16 cellular contexts compared by ENCODE assay signal in genomic region chr6:149842331-149842730, GRCh38. TPM values are rescaled to one million over a fixed set of nuclear protein-coding genes. Genes with fewer than 3 reads are reported as not detected.
DNase-seq lines count a peak whose midpoint lies in the region; ATAC-seq, FAIRE-seq and TF ChIP-seq lines count a peak whose summit lies in the region.
"Had no signal": no experiment of that assay in that cellular context is flagged by ENCODE, and none has a peak within 500 bp of the region (broad histone marks: within the 10 kb centered on the region; RNA-seq: fewer than 3 reads in every experiment).

No MANE protein-coding gene starts in this region.

- H4K91ac ChIP-seq in IMR-90 (ENCODE audit: insufficient read depth, low read depth, low read length), result peak overlapping the region; percentile 78

- H3K27ac ChIP-seq in IMR-90 (ENCODE audit: insufficient read depth, low read length) (no peak overlapping the region), RWPE1 (peak overlapping the region; percentile 44; the same call in 1 of the 2 replicates), small intestine (ENCODE audit: low read depth in 1 of 2, low read length in 1 of 2) (no peak overlapping the region)
- H3K27ac ChIP-seq in CD8-positive, alpha-beta memory T cell (ENCODE audit: low read depth, low read length), result no peak overlapping the region
- H3K27ac ChIP-seq: BLaER1, GM23248 had no signal

- no peak overlapping the region for H2AK9ac ChIP-seq in IMR-90 (replicated peaks; ENCODE audit: low read depth, low read length, poor library complexity)

- no peak overlapping the region for H3K4me2 ChIP-seq in IMR-90 (ENCODE audit: low read depth, low read length)
- H3K4me2 ChIP-seq: BLaER1 had no signal

- no peak for TF ChIP-seq RAD21 in IMR-90 (IDR thresholded peaks at IDR 0.05; ENCODE audit: low read length)

- ATAC-seq in IMR-90 (ENCODE audit: low read depth) (no peak), HG03039 (IDR thresholded peaks at IDR 0.05; ENCODE audit: unreplicated experiment) (no peak)
- ATAC-seq: HCT116 had no signal

- no peak for TF ChIP-seq POLR2A in IMR-90 (IDR thresholded peaks at IDR 0.05; ENCODE audit: low read depth, low read length)

- no peak for TF ChIP-seq CTCF in IMR-90 (conservative IDR thresholded peaks at IDR 0.05; ENCODE audit: low read depth, low read length)
- TF ChIP-seq CTCF in RWPE1 (conservative IDR thresholded peaks at IDR 0.05; ENCODE audit: low read depth), result no peak

- DNase-seq in NCI-H1417 (lab: John Stamatoyannopoulos, UW) (peak in 2 of 3 experiments; percentile 36 to 67), NCI-H1417 treated with DMSO at 0.1 percent for 48 hours (lab: John Stamatoyannopoulos, UW) (no peak), IMR-90 (no peak), RWPE1 (ENCODE audit: low spot score) (no peak), small intestine (peak; percentile 65), UCSD-AML1 (lab: John Stamatoyannopoulos, UW; ENCODE audit: unreplicated experiment) (no peak)
- no peak for DNase-seq in CD8-positive, alpha-beta memory T cell
- DNase-seq: 8988T, AML-193, DMS153, GF-D8, GM23248 had no signal

- no peak overlapping the region for H3K18ac ChIP-seq in IMR-90 (ENCODE audit: low read depth, low read length)

- no peak overlapping the region; the same call in 1 of the 2 replicates for H3K56ac ChIP-seq in IMR-90 (ENCODE audit: extremely low read depth, insufficient read depth, low read length)

- 100% methylated on average over 1 of the region's 7 CpGs; no CpG with 5 or more reads in 1 of the 2 experiments for WGBS in IMR-90 (ENCODE audit: extremely low coverage in 2 of 2, insufficient read length in 1 of 2), 2 experiments
- WGBS in small intestine, 3 donors, result 25 to 66% (median 44%) methylated on average over 7 of the region's 7 CpGs

- peaks cover 7 to 43% of the 10 kb centered on the region in 2 donors for H3K27me3 Mint-ChIP-seq in CD8-positive, alpha-beta memory T cell

- no peaks in the 10 kb centered on the region for H3K9me3 Mint-ChIP-seq in CD8-positive, alpha-beta memory T cell

- intact Hi-C loops in IMR-90 (cut with micrococcal nuclease), result no loop called here

- no peak overlapping the region for H2BK5ac ChIP-seq in IMR-90 (ENCODE audit: low read depth, low read length, poor library complexity, severe bottlenecking)

- CTCF ChIA-PET in IMR-90 (lab: Yijun Ruan, JAX), result no interaction called here
- CTCF ChIA-PET in RWPE1 (lab: Yijun Ruan, JAX), result interaction anchor here (0.6 to 0.8 kb wide), 3 partner anchors 14 to 715 kb away, joined by 3 to 5 read pairs (median 3); no protein-coding TSS in a partner anchor
- CTCF ChIA-PET in CD8-positive, alpha-beta memory T cell (lab: Charles Lee), result interaction anchor here (1.4 to 1.5 kb wide), 2 partner anchors 8 to 175 kb away, joined by 3 to 4 read pairs; no protein-coding TSS in a partner anchor

- peaks cover 13% of the 10 kb centered on the region for H3K36me3 ChIP-seq in IMR-90 (ENCODE audit: control insufficient read depth, insufficient read depth, low read length)
- H3K36me3 ChIP-seq in small intestine (ENCODE audit: control insufficient read depth in 2 of 2, insufficient read depth in 2 of 2, low read length in 2 of 2), result no peaks in the 10 kb centered on the region
- H3K36me3 ChIP-seq in CD8-positive, alpha-beta memory T cell (ENCODE audit: insufficient read depth, low read length), result no peaks in the 10 kb centered on the region
- H3K36me3 ChIP-seq: BLaER1 had no signal

- peaks cover 31% of the 10 kb centered on the region for H3K4me1 ChIP-seq in IMR-90 (ENCODE audit: control insufficient read depth, insufficient read depth, low read length)
- peaks cover 0 to 2% of the 10 kb centered on the region in 2 donors for H3K4me1 ChIP-seq in small intestine (ENCODE audit: control insufficient read depth in 2 of 2, insufficient read depth in 1 of 2, low read depth in 1 of 2, low read length in 1 of 2)
- H3K4me1 ChIP-seq in CD8-positive, alpha-beta memory T cell (ENCODE audit: insufficient read depth, low read length), result no peaks in the 10 kb centered on the region
- H3K4me1 ChIP-seq: BLaER1 had no signal

- H3K79me1 ChIP-seq in IMR-90 (ENCODE audit: low read depth in 1 of 2, low read length in 2 of 2), result peaks cover 25 to 59% of the 10 kb centered on the region in 2 experiments

- no peak overlapping the region for H3K4me3 ChIP-seq in IMR-90 (ENCODE audit: insufficient read depth, low read depth, low read length)
- no peak overlapping the region for H3K4me3 ChIP-seq in small intestine (ENCODE audit: low read depth in 1 of 2, low read length in 2 of 2)
- no peak overlapping the region for H3K4me3 ChIP-seq in CD8-positive, alpha-beta memory T cell (ENCODE audit: low read length)
- H3K4me3 ChIP-seq: BLaER1, GM23248 had no signal

- H3K4me3 Mint-ChIP-seq in CD8-positive, alpha-beta memory T cell, result no peak overlapping the region

- no peak overlapping the region for H4K5ac ChIP-seq in IMR-90 (ENCODE audit: low read depth, low read length)

- in situ Hi-C loops in IMR-90 (cut with MboI; ENCODE audit: low sequenced_read_pairs), result loop anchor here (25.0 kb wide), 1 partner anchor 1220 kb away; no protein-coding TSS in a partner anchor

- dilution Hi-C loops in IMR-90 (cut with HindIII; ENCODE audit: low sequenced_read_pairs, unreplicated experiment), result no loop called here

- POLR2A ChIA-PET in IMR-90 (lab: Charles Lee; ENCODE audit: unreplicated experiment) (no interaction called here), RWPE1 (lab: Yijun Ruan, JAX; ENCODE audit: low non-redundant PET) (no interaction called here)
- POLR2A ChIA-PET in CD8-positive, alpha-beta memory T cell (lab: Charles Lee), result no interaction called here

- H3K14ac ChIP-seq in IMR-90 (replicated peaks; ENCODE audit: low read depth, low read length), result no peak overlapping the region; the same call in 1 of the 2 replicates

- FAIRE-seq in small intestine (lab: Jason Lieb, UNC), result no peak
- FAIRE-seq: H54 had no signal

- peak overlapping the region; percentile 77 for H3K4ac ChIP-seq in IMR-90 (ENCODE audit: low read depth, low read length)

- H3K27ac Mint-ChIP-seq in CD8-positive, alpha-beta memory T cell, result no peak overlapping the region

- H4K20me1 ChIP-seq in IMR-90 (ENCODE audit: insufficient read depth, low read length), result peaks cover 11% of the 10 kb centered on the region
- H4K20me1 ChIP-seq: BLaER1 had no signal

- H3K27me3 ChIP-seq in IMR-90 (ENCODE audit: control insufficient read depth, insufficient read depth, low read length), result no peaks in the 10 kb centered on the region
- H3K27me3 ChIP-seq in small intestine (ENCODE audit: control insufficient read depth in 2 of 2, insufficient read depth in 2 of 2, low read length in 2 of 2), result no peaks in the 10 kb centered on the region
- H3K27me3 ChIP-seq in CD8-positive, alpha-beta memory T cell (ENCODE audit: insufficient read depth, low read length, poor library complexity, severe bottlenecking), result no peaks in the 10 kb centered on the region
- H3K27me3 ChIP-seq: BLaER1 had no signal

- no peak overlapping the region for H3K23ac ChIP-seq in IMR-90 (ENCODE audit: low read depth, low read length)

- peaks cover 0 to 2% (median 0%) of the 10 kb centered on the region in 3 donors for H3K36me3 Mint-ChIP-seq in CD8-positive, alpha-beta memory T cell

- BruUV-seq in IMR-90 (replicated peaks; lab: Mats Ljungman, UMichigan), result no TSS peak

- H3K9ac ChIP-seq in IMR-90 (ENCODE audit: low read depth, low read length), result no peak overlapping the region
- H3K9ac ChIP-seq: BLaER1, GM23248 had no signal

- H2BK20ac ChIP-seq in IMR-90 (ENCODE audit: low read depth, low read length), result 0 out of 2 replicates have a peak overlapping the region, but pooled peaks have one; percentile 18

- H4K8ac ChIP-seq in IMR-90 (ENCODE audit: low read depth in 2 of 2, low read length in 2 of 2), result no peak overlapping the region

- H2AFZ ChIP-seq in IMR-90 (replicated peaks; ENCODE audit: low read length, poor library complexity), result no peak overlapping the region
- H2AFZ ChIP-seq: GM23248 had no signal

- no peaks in the 10 kb centered on the region for H3K4me1 Mint-ChIP-seq in CD8-positive, alpha-beta memory T cell

- 0 out of 2 replicates have a peak overlapping the region, but pooled peaks have one; percentile 21 for H2BK120ac ChIP-seq in IMR-90 (ENCODE audit: low read depth, low read length)

- H3K9me3 ChIP-seq in IMR-90 (ENCODE audit: control insufficient read depth, insufficient read depth, low read length), result no peaks in the 10 kb centered on the region
- no peaks in the 10 kb centered on the region for H3K9me3 ChIP-seq in small intestine (ENCODE audit: control insufficient read depth, low read depth)
- H3K9me3 ChIP-seq in CD8-positive, alpha-beta memory T cell (ENCODE audit: low read length), result no peaks in the 10 kb centered on the region
- H3K9me3 ChIP-seq: BLaER1 had no signal

- peak overlapping the region; percentile 91 for H2AK5ac ChIP-seq in IMR-90 (ENCODE audit: low read depth, low read length)

- peak overlapping the region; percentile 76; the same call in 2 of the 3 replicates for H2BK15ac ChIP-seq in IMR-90 (ENCODE audit: low read depth, low read length)

- peaks cover 27% of the 10 kb centered on the region for H3K9me1 ChIP-seq in IMR-90 (ENCODE audit: insufficient read depth, low read length)

TF ChIP-seq in IMR-90, 13 proteins besides CTCF, POLR2A, EP300 and RAD21 (continues in another document):
- TF ChIP-seq FOS (IDR thresholded peaks at IDR 0.05; ENCODE audit: low read depth, low read length) (no peak), USF2 (IDR thresholded peaks at IDR 0.05; ENCODE audit: low read depth, low read length) (no peak), SMC3 (IDR thresholded peaks at IDR 0.05; ENCODE audit: low read depth, low read length) (no peak), NFE2L2 (IDR thresholded peaks at IDR 0.05; ENCODE audit: low read depth, low read length) (no peak)

RNA-seq across cellular contexts. Expression of gene LRP11, which starts 21.8 kb away (rescaled TPM):
- total RNA-seq in IMR-90 (2012; rRNA removed), result 63.8 and 74.7 TPM in 2 replicates
- polyA plus RNA-seq in IMR-90 (2012; rRNA removed) (46.5 and 48.8 TPM in 2 replicates), small intestine (10 to 100 TPM in 1 of 3 donors, 1 to 10 TPM in 1, not detected in 1; 2.2 to 19.7 TPM)
- 17.7 and 33.4 TPM in 2 replicates for polyA plus RNA-seq in IMR-90 (2012; cell fraction: cytosol; rRNA removed)
- 21.3 and 25.1 TPM in 2 replicates for polyA plus RNA-seq in IMR-90 (2012; cell fraction: nucleus; rRNA removed; ENCODE audit: low replicate concordance)
- total RNA-seq in CD8-positive, alpha-beta memory T cell, result 1 to 10 TPM; 5.5 to 5.9 TPM
- polyA plus RNA-seq in CD8-positive, alpha-beta memory T cell, result 1.1 TPM

RNA-seq across cellular contexts. Expression of gene RAET1E, which starts 55.6 kb away (rescaled TPM):
- not detected in 2 replicates for total RNA-seq in IMR-90 (2012; rRNA removed)
- polyA plus RNA-seq in IMR-90 (2012; rRNA removed) (not detected in 2 replicates), small intestine (under 1 TPM in 1 of 3 donors, not detected in 2; 0.13 TPM)
- polyA plus RNA-seq in IMR-90 (2012; cell fraction: cytosol; rRNA removed), result 0.02 TPM in 1 of 2 replicates, not detected in the other
- 0.16 TPM in 1 of 2 replicates, not detected in the other for polyA plus RNA-seq in IMR-90 (2012; cell fraction: nucleus; rRNA removed; ENCODE audit: low replicate concordance)
- not detected for total RNA-seq in CD8-positive, alpha-beta memory T cell
- polyA plus RNA-seq in CD8-positive, alpha-beta memory T cell, result not detected

Comparison
In these comparisons a context has a peak if more than half of its experiments do, and no peak if none do; other contexts are left out.
1. DNase-seq: peak in NCI-H1417 (2 of 3) and small intestine (single experiment); none in NCI-H1417 treated with DMSO at 0.1 percent for 48 hours (single experiment), IMR-90 (single experiment), RWPE1 (single experiment), UCSD-AML1 (single experiment) and CD8-positive, alpha-beta memory T cell (0 of 5).